Comparison of ENCODE assay signal across 16 cellular contexts in genomic region chr3:40911928-40912327, GRCh38.
A peak's percentile ranks its signal among the peaks of the same experiment; 100 is the strongest.
DNase-seq lines count a peak whose midpoint lies in the region; ATAC-seq and TF ChIP-seq lines count a peak whose summit lies in the region.
"Had no signal": no experiment of that assay in that cellular context is flagged by ENCODE, and none has a peak within 500 bp of the region (broad histone marks: within the 10 kb centered on the region; RNA-seq: fewer than 3 reads in every experiment).

No MANE protein-coding gene starts in this region.

- H3K4me2 ChIP-seq in GM23338 = no peak overlapping the region

- no peak overlapping the region for H3K27ac ChIP-seq in GM23338 (ENCODE audit: low read depth)
- H3K27ac ChIP-seq: SJSA1 had no signal

- H3K27me3 Mint-ChIP-seq in GM23338 (ENCODE audit: insufficient read depth, low read depth, poor library complexity) = peaks cover 3% of the 10 kb centered on the region
- H3K27me3 Mint-ChIP-seq: type B pancreatic cell had no signal

- H3K79me2 ChIP-seq in GM23338 (replicated peaks; ENCODE audit: insufficient read depth) = no peaks in the 10 kb centered on the region

- intact Hi-C loops in head of caudate nucleus (cut with DNase I) = no loop called here

- H3K9me3 Mint-ChIP-seq in GM23338 = no peaks in the 10 kb centered on the region
- H3K9me3 Mint-ChIP-seq: type B pancreatic cell had no signal

- H3K4me3 ChIP-seq in GM23338 = no peak overlapping the region
- H3K4me3 ChIP-seq: SJSA1 had no signal

- peaks cover 7% of the 10 kb centered on the region; the same call in 1 of the 2 replicates for H3K9me2 ChIP-seq in GM23338 (ENCODE audit: insufficient read depth)

- H3K36me3 Mint-ChIP-seq in GM23338 (ENCODE audit: low read depth) = no peaks in the 10 kb centered on the region
- H3K36me3 Mint-ChIP-seq: type B pancreatic cell had no signal

- H3K27ac Mint-ChIP-seq in GM23338 = no peak overlapping the region
- H3K27ac Mint-ChIP-seq: type B pancreatic cell had no signal

- ATAC-seq in GM18508 (IDR thresholded peaks at IDR 0.05; ENCODE audit: insufficient read depth, unreplicated experiment) (peak; percentile 64), GM21423 (IDR thresholded peaks at IDR 0.05; ENCODE audit: unreplicated experiment) (peak; percentile 79), HG03432 (IDR thresholded peaks at IDR 0.05; ENCODE audit: unreplicated experiment) (peak; percentile 77), HG03280 (IDR thresholded peaks at IDR 0.05; ENCODE audit: unreplicated experiment) (no peak), GM23338 (no peak)

- H3F3A ChIP-seq in GM23338 (replicated peaks; ENCODE audit: low read depth) = no peaks in the 10 kb centered on the region

- H2AFZ ChIP-seq in GM23338 = no peak overlapping the region

- H3K27me3 ChIP-seq in GM23338 (ENCODE audit: insufficient read depth) = no peaks in the 10 kb centered on the region
- H3K27me3 ChIP-seq: SJSA1 had no signal

- no peaks in the 10 kb centered on the region for H4K20me1 ChIP-seq in GM23338 (replicated peaks; ENCODE audit: insufficient read depth)

- TF ChIP-seq CTCF in GM10266 (IDR thresholded peaks at IDR 0.05; ENCODE audit: control insufficient read depth, insufficient read depth, low read depth, missing control alignments) = no peak
- no peak for TF ChIP-seq CTCF in GM23338 (conservative IDR thresholded peaks at IDR 0.05; ENCODE audit: low read depth in 2 of 2)

- H3K4me1 Mint-ChIP-seq in GM23338 = peaks cover 4% of the 10 kb centered on the region; the same call in 2 of the 3 replicates

- no peak overlapping the region for H3K4me3 Mint-ChIP-seq in GM23338
- H3K4me3 Mint-ChIP-seq: type B pancreatic cell had no signal

- H3K36me3 ChIP-seq in GM23338 (ENCODE audit: insufficient read depth) = no peaks in the 10 kb centered on the region
- H3K36me3 ChIP-seq: SJSA1 had no signal

- no peaks in the 10 kb centered on the region for H3K4me1 ChIP-seq in GM23338 (ENCODE audit: insufficient read depth)
- H3K4me1 ChIP-seq: SJSA1 had no signal

- peak; percentile 64 for DNase-seq in left kidney (ENCODE audit: low read depth, low spot score)
- no peak for DNase-seq in GM10266 (ENCODE audit: extremely low spot score)
- DNase-seq in head of caudate nucleus = no peak
- DNase-seq in GM23338 (ENCODE audit: low spot score) = no peak
- DNase-seq: activated CD4-positive, alpha-beta T cell treated with anti-CD3 and anti-CD28 coated beads, Interleukin-2, amount 50 U/mL, for 4 hours; activated T-cell treated with anti-CD3 and anti-CD28 coated beads, Interleukin-2, amount 50 U/mL, for 48 hours; caudate nucleus; Karpas-422; NCI-H1436; NCI-H446 treated with DMSO at 0.1 percent for 48 hours had no signal

TF ChIP-seq in GM23338, 12 proteins besides CTCF, POLR2A, EP300 and RAD21 (continues in another document):
- no peak for TF ChIP-seq ZNF331 (CRISPR knock-in tag; IDR thresholded peaks at IDR 0.05; ENCODE audit: low read depth)
- no peak for TF ChIP-seq ZNF114 (CRISPR knock-in tag; IDR thresholded peaks at IDR 0.05)
- no peak for TF ChIP-seq CREB1 (CRISPR knock-in tag; IDR thresholded peaks at IDR 0.05; ENCODE audit: low read depth)
- no peak for TF ChIP-seq EZH2phosphoT487 (IDR thresholded peaks at IDR 0.05; ENCODE audit: unreplicated experiment)
- no peak for TF ChIP-seq STAT1 (IDR thresholded peaks at IDR 0.05; ENCODE audit: unreplicated experiment)
- no peak for TF ChIP-seq EZH2 (IDR thresholded peaks at IDR 0.05; ENCODE audit: low read depth, unreplicated experiment)
- no peak for TF ChIP-seq ETS1 (IDR thresholded peaks at IDR 0.05)
- no peak for TF ChIP-seq REST (IDR thresholded peaks at IDR 0.05; ENCODE audit: unreplicated experiment)
- TF ChIP-seq, protein P1, sequence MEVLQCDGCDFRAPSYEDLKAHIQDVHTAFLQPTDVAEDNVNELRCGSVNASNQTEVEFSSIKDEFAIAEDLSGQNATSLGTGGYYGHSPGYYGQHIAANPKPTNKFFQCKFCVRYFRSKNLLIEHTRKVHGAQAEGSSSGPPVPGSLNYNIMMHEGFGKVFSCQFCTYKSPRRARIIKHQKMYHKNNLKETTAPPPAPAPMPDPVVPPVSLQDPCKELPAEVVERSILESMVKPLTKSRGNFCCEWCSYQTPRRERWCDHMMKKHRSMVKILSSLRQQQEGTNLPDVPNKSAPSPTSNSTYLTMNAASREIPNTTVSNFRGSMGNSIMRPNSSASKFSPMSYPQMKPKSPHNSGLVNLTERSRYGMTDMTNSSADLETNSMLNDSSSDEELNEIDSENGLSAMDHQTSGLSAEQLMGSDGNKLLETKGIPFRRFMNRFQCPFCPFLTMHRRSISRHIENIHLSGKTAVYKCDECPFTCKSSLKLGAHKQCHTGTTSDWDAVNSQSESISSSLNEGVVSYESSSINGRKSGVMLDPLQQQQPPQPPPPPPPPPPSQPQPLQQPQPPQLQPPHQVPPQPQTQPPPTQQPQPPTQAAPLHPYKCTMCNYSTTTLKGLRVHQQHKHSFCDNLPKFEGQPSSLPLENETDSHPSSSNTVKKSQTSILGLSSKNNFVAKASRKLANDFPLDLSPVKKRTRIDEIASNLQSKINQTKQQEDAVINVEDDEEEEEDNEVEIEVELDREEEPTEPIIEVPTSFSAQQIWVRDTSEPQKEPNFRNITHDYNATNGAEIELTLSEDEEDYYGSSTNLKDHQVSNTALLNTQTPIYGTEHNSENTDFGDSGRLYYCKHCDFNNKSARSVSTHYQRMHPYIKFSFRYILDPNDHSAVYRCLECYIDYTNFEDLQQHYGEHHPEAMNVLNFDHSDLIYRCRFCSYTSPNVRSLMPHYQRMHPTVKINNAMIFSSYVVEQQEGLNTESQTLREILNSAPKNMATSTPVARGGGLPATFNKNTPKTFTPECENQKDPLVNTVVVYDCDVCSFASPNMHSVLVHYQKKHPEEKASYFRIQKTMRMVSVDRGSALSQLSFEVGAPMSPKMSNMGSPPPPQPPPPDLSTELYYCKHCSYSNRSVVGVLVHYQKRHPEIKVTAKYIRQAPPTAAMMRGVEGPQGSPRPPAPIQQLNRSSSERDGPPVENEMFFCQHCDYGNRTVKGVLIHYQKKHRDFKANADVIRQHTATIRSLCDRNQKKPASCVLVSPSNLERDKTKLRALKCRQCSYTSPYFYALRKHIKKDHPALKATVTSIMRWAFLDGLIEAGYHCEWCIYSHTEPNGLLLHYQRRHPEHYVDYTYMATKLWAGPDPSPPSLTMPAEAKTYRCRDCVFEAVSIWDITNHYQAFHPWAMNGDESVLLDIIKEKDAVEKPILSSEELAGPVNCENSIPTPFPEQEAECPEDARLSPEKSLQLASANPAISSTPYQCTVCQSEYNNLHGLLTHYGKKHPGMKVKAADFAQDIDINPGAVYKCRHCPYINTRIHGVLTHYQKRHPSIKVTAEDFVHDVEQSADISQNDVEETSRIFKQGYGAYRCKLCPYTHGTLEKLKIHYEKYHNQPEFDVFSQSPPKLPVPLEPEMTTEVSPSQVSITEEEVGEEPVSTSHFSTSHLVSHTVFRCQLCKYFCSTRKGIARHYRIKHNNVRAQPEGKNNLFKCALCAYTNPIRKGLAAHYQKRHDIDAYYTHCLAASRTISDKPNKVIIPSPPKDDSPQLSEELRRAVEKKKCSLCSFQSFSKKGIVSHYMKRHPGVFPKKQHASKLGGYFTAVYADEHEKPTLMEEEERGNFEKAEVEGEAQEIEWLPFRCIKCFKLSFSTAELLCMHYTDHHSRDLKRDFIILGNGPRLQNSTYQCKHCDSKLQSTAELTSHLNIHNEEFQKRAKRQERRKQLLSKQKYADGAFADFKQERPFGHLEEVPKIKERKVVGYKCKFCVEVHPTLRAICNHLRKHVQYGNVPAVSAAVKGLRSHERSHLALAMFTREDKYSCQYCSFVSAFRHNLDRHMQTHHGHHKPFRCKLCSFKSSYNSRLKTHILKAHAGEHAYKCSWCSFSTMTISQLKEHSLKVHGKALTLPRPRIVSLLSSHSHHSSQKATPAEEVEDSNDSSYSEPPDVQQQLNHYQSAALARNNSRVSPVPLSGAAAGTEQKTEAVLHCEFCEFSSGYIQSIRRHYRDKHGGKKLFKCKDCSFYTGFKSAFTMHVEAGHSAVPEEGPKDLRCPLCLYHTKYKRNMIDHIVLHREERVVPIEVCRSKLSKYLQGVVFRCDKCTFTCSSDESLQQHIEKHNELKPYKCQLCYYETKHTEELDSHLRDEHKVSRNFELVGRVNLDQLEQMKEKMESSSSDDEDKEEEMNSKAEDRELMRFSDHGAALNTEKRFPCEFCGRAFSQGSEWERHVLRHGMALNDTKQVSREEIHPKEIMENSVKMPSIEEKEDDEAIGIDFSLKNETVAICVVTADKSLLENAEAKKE (CRISPR knock-in tag; IDR thresholded peaks at IDR 0.05) = no peak

Comparison
In these comparisons a context has a peak if more than half of its experiments do, and no peak if none do; other contexts are left out.
1. ATAC-seq: peak in GM18508 (single experiment), GM21423 (single experiment) and HG03432 (single experiment); none in HG03280 (single experiment) and GM23338 (single experiment).